In genomic region chrX:65406532-65406931, GRCh38 we compare ENCODE assay signal across 8 cellular contexts.
DNase-seq lines count a peak whose midpoint lies in the region; ATAC-seq and TF ChIP-seq lines count a peak whose summit lies in the region.

No MANE protein-coding gene starts in this region.

- H3K9ac ChIP-seq in HUES64 (ENCODE audit: low read depth, low read length): no peak overlapping the region
- no peak overlapping the region for H3K9ac ChIP-seq in mammary epithelial cell (ENCODE audit: insufficient read depth, low read length)
- H3K9ac ChIP-seq in neuronal stem cell (ENCODE audit: low read depth, low read length, poor library complexity): no peak overlapping the region

- H2AFZ ChIP-seq in mammary epithelial cell (ENCODE audit: low read depth, low read length) (peak overlapping the region; percentile 13), neuronal stem cell (ENCODE audit: low read length) (peak overlapping the region; percentile 79)

- no peak overlapping the region for H2AK5ac ChIP-seq in neuronal stem cell (ENCODE audit: low read depth, low read length)

- H3K27me3 ChIP-seq in HUES64 (ENCODE audit: insufficient read depth, low read length): peaks cover 22% of the 10 kb centered on the region
- H3K27me3 ChIP-seq in mammary epithelial cell (ENCODE audit: insufficient read depth, low read length): peaks cover 4% of the 10 kb centered on the region
- peaks cover 0 to 5% (median 4%) of the 10 kb centered on the region in 3 experiments for H3K27me3 ChIP-seq in neuronal stem cell (ENCODE audit: control insufficient read depth in 3 of 3, insufficient read depth in 3 of 3, low read depth in 1 of 3, low read length in 3 of 3)

- intact Hi-C loops in mammary epithelial cell (cut with micrococcal nuclease): no loop called here

- H2BK5ac ChIP-seq in neuronal stem cell (ENCODE audit: low read length): no peak overlapping the region

- H3K18ac ChIP-seq in neuronal stem cell (ENCODE audit: low read length): no peak overlapping the region

- H3K36me3 ChIP-seq in HUES64 (ENCODE audit: insufficient read depth, low read length) (no peaks in the 10 kb centered on the region), mammary epithelial cell (ENCODE audit: insufficient read depth, low read length) (no peaks in the 10 kb centered on the region), neuronal stem cell (replicated peaks in 1 of 2; ENCODE audit: control insufficient read depth in 2 of 2, insufficient read depth in 2 of 2, low read length in 2 of 2) (no peaks in the 10 kb centered on the region)

- ATAC-seq in HG03196 (IDR thresholded peaks at IDR 0.05; ENCODE audit: unreplicated experiment): no peak
- no peak for ATAC-seq in HG03097 (IDR thresholded peaks at IDR 0.05; ENCODE audit: low FRiP score, unreplicated experiment)
- no peak for ATAC-seq in GM18517 (IDR thresholded peaks at IDR 0.05; ENCODE audit: unreplicated experiment)

- no TSS peak for BruUV-seq in mammary epithelial cell (replicated peaks; lab: Mats Ljungman, UMichigan)

- no peak overlapping the region for H3K14ac ChIP-seq in neuronal stem cell (ENCODE audit: low read length)

- H3K27ac ChIP-seq in HUES64 (ENCODE audit: low read depth, low read length) (no peak overlapping the region), mammary epithelial cell (ENCODE audit: insufficient read depth, low read depth, low read length) (no peak overlapping the region), neuronal stem cell (replicated peaks; ENCODE audit: low read length) (no peak overlapping the region)

- no peak overlapping the region for H4K8ac ChIP-seq in neuronal stem cell (ENCODE audit: low read depth, low read length)

- H3K4ac ChIP-seq in neuronal stem cell (ENCODE audit: low read length): no peak overlapping the region

- no peaks in the 10 kb centered on the region for H3K79me2 ChIP-seq in mammary epithelial cell (ENCODE audit: insufficient read depth, low read length)

- H3K4me3 ChIP-seq in HUES64 (ENCODE audit: low read length) (peak overlapping the region; percentile 47), mammary epithelial cell (replicated peaks in 1 of 3; ENCODE audit: insufficient read depth in 1 of 3, low read depth in 2 of 3, low read length in 3 of 3) (no peak overlapping the region), neuronal stem cell (ENCODE audit: low read length in 2 of 2) (peak overlapping the region in 1 of 2 donors; percentile 24)

- in situ Hi-C loops in mammary epithelial cell (cut with MboI; ENCODE audit: low sequenced_read_pairs in 2 of 2): no loop called here

- WGBS in HUES64: under 1% methylated on average over 45 of the region's 52 CpGs
- WGBS in mammary epithelial cell (ENCODE audit: low coverage, missing lambda C conversion rate): 38% methylated on average over 6 of the region's 52 CpGs
- WGBS in neuronal stem cell (ENCODE audit: extremely low coverage in 2 of 2, insufficient read length in 2 of 2, insufficient replicate concordance in 1 of 2), 2 donors: no CpG with 5 or more reads among the region's 52 CpGs

- no peaks in the 10 kb centered on the region for H3K9me3 ChIP-seq in HUES64 (ENCODE audit: insufficient read depth, low read depth, low read length)
- peaks cover 7% of the 10 kb centered on the region for H3K9me3 ChIP-seq in mammary epithelial cell (replicated peaks; ENCODE audit: insufficient read depth, low read length)
- peaks cover 0 to 2% of the 10 kb centered on the region in 2 donors for H3K9me3 ChIP-seq in neuronal stem cell (replicated peaks in 1 of 2; ENCODE audit: control insufficient read depth in 2 of 2, insufficient read depth in 1 of 2, low read depth in 1 of 2, low read length in 2 of 2)

- H4K20me1 ChIP-seq in mammary epithelial cell (ENCODE audit: insufficient read depth, low read length): no peaks in the 10 kb centered on the region

- H3K79me1 ChIP-seq in neuronal stem cell (ENCODE audit: low read depth, low read length): no peaks in the 10 kb centered on the region

- H2BK15ac ChIP-seq in neuronal stem cell (ENCODE audit: low read length): no peak overlapping the region

- no peaks in the 10 kb centered on the region for H3K4me1 ChIP-seq in HUES64 (ENCODE audit: insufficient read depth, low read length)
- no peaks in the 10 kb centered on the region for H3K4me1 ChIP-seq in mammary epithelial cell (ENCODE audit: insufficient read depth, low read length)
- no peaks in the 10 kb centered on the region for H3K4me1 ChIP-seq in neuronal stem cell (ENCODE audit: control insufficient read depth in 2 of 2, insufficient read depth in 1 of 2, low read depth in 1 of 2, low read length in 2 of 2)

- DNase-seq in AG20443 (ENCODE audit: low spot score) (peak; percentile 13), mammary epithelial cell (no peak), neuronal stem cell (ENCODE audit: low spot score) (no peak), NCI-H1694 treated with DMSO at 0.1 percent for 48 hours (lab: John Stamatoyannopoulos, UW) (no peak)

- no peak overlapping the region for H3K23ac ChIP-seq in neuronal stem cell (ENCODE audit: low read depth, low read length, poor library complexity)

- no peak overlapping the region for H4K91ac ChIP-seq in neuronal stem cell (ENCODE audit: low read depth, low read length, poor library complexity)

- CTCF ChIA-PET in mammary epithelial cell (lab: Charles Lee; ENCODE audit: low non-redundant PET): no interaction called here

- dilution Hi-C loops in mammary epithelial cell (cut with HindIII; ENCODE audit: low sequenced_read_pairs): no loop called here

- TF ChIP-seq CTCF in mammary epithelial cell (conservative IDR thresholded peaks at IDR 0.05 in 1 of 2, IDR thresholded peaks at IDR 0.05 in 1 of 2; ENCODE audit: extremely low read depth in 1 of 2, insufficient read depth in 1 of 2, low read depth in 1 of 2, low read length in 2 of 2): no peak

- no peak overlapping the region for H2BK12ac ChIP-seq in neuronal stem cell (ENCODE audit: low read length)

- H3K4me2 ChIP-seq in mammary epithelial cell (ENCODE audit: insufficient read depth, low read depth, low read length) (peak overlapping the region; percentile 30), neuronal stem cell (ENCODE audit: insufficient read depth, low read length, poor library complexity, severe bottlenecking) (peak overlapping the region; percentile 25)

- no peak overlapping the region for H2BK120ac ChIP-seq in neuronal stem cell (ENCODE audit: low read depth, low read length)
